ENCODE assay signal across 8 cellular contexts in the genomic region with DNA sequence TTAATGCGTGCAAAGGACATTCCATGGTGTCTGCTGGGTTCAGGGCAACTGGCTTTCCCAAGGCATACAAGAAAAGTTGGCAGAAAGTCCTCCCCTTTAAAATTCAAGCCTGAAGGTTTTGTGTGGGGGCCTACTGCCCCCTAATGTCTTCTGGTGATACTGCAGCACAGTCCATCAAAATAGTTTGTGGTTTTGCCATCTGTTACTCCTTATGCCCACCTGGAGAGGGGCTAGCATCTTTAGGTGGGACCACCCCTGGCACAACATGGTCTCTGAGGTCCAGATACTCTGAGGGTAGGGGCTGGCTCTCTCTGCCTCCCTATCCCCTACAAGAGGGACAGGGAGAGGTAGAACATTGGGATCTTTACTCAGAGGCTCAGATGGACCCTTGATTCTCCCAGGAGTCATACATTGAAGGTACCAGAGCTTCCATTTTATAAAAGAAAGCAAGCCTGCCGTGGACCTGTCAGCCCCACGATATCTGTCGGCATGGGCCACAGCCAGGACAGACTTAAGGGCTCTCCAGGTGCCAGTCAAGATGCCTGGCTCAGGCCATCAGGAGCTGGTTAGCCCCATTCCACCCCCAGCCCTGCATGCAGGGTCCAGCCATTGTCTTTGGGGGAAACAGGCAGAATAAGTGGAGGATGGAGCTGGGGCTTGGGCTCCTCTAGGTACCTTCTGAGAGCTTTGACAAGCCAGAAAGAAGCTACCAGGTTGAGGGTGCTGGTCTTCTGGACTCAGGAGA. TPM values are rescaled to one million over a fixed set of nuclear protein-coding genes. Genes with fewer than 3 reads are reported as not detected.
DNase-seq lines count a peak whose midpoint lies in the region; ATAC-seq and TF ChIP-seq lines count a peak whose summit lies in the region.

No MANE protein-coding gene starts in this region.

- intact Hi-C loops in PC-3 (cut with micrococcal nuclease) (loop anchor here (2.0 kb wide), 2 partner anchors 29 to 135 kb away; no protein-coding TSS in a partner anchor), heart left ventricle (cut with DNase I) (loop anchor here (1.0 to 10.0 kb wide), 14 partner anchors 135 to 1485 kb away; partner anchors contain the start of genes NFATC3 (in 2 of the 10), RANBP10 (in 2 of the 10), TSNAXIP1 (in 2 of the 10) and DPEP2 (in 1 of the 10))

- WGBS in heart left ventricle, 4 donors = 45 to 67% (median 60%) methylated on average over 1 to 4 of the region's 4 CpGs

- no peaks in the 10 kb centered on the region for H3K9me3 Mint-ChIP-seq in activated naive CD8-positive, alpha-beta T cell (ENCODE audit: low read depth)

- H3K27ac Mint-ChIP-seq in activated naive CD8-positive, alpha-beta T cell = peak overlapping the region; percentile 73

- no peaks in the 10 kb centered on the region for H3K36me3 Mint-ChIP-seq in activated naive CD8-positive, alpha-beta T cell

- peaks cover 51% of the 10 kb centered on the region for H3K4me1 Mint-ChIP-seq in activated naive CD8-positive, alpha-beta T cell (ENCODE audit: low read depth)

- no peaks in the 10 kb centered on the region for H3F3A ChIP-seq in PC-3 (ENCODE audit: low read length, unreplicated experiment)

- H3K27me3 ChIP-seq in PC-3 (ENCODE audit: low read length) = no peaks in the 10 kb centered on the region
- H3K27me3 ChIP-seq in heart left ventricle = no peaks in the 10 kb centered on the region

- H3K27ac ChIP-seq in PC-3 (ENCODE audit: low read length) = no peak overlapping the region
- H3K27ac ChIP-seq in heart left ventricle = peak overlapping the region in 2 of 12 donors; percentile 4 to 14

- no peaks in the 10 kb centered on the region for H3K27me3 Mint-ChIP-seq in activated naive CD8-positive, alpha-beta T cell

- no peaks in the 10 kb centered on the region for H3K9me2 ChIP-seq in PC-3 (replicated peaks; ENCODE audit: low read length)

- POLR2A ChIA-PET in PC-3 (lab: Charles Lee; ENCODE audit: unreplicated experiment) = no interaction called here

- no peak for TF ChIP-seq POLR2A in heart left ventricle (IDR thresholded peaks at IDR 0.05)

- H3K36me3 ChIP-seq in PC-3 (ENCODE audit: low read depth, low read length) (peaks cover 30% of the 10 kb centered on the region), heart left ventricle (peaks cover 0 to 35% (median 15%) of the 10 kb centered on the region in 9 donors)

- no TSS peak for BruUV-seq in PC-3 (replicated peaks; lab: Mats Ljungman, UMichigan)

- H3K4me3 ChIP-seq in PC-3 (ENCODE audit: low read length) (no peak overlapping the region), heart left ventricle (no peak overlapping the region)

- H3K4me3 Mint-ChIP-seq in activated naive CD8-positive, alpha-beta T cell = no peak overlapping the region

- TF ChIP-seq CTCF in PC-3 (conservative IDR thresholded peaks at IDR 0.05; ENCODE audit: low read depth, low read length) = peak; percentile 81
- peak; percentile 80 to 94 (median 90) for TF ChIP-seq CTCF in heart left ventricle (IDR thresholded peaks at IDR 0.05)

- CTCF ChIA-PET in PC-3 (lab: Charles Lee) = no interaction called here

- peaks cover 23% of the 10 kb centered on the region for H4K20me1 ChIP-seq in PC-3 (ENCODE audit: low read length)

- DNase-seq in COLO668 (lab: John Stamatoyannopoulos, UW; ENCODE audit: unreplicated experiment) (peak; percentile 28), HCEC 1CT (peak; percentile 45), PC-3 (peak; percentile 64), heart left ventricle (peak in 2 of 5 donors; percentile 29 to 46), retina (peak; percentile 75), NCI-H146 (lab: John Stamatoyannopoulos, UW) (no peak)

- no peaks in the 10 kb centered on the region for H3K9me3 ChIP-seq in PC-3 (ENCODE audit: low read length)
- H3K9me3 ChIP-seq in heart left ventricle = no peaks in the 10 kb centered on the region

- no peak overlapping the region for H3K9ac ChIP-seq in PC-3 (ENCODE audit: low read length)

- H2AFZ ChIP-seq in PC-3 (ENCODE audit: low read length) = no peak overlapping the region

- H3K4me2 ChIP-seq in PC-3 (ENCODE audit: low read length) = no peak overlapping the region

- peaks cover 13% of the 10 kb centered on the region for H3K4me1 ChIP-seq in PC-3 (ENCODE audit: insufficient read depth, low read length)
- H3K4me1 ChIP-seq in heart left ventricle = peaks cover 0 to 30% (median 15%) of the 10 kb centered on the region in 12 donors

- H3K79me2 ChIP-seq in PC-3 (ENCODE audit: low read length) = peaks cover 34% of the 10 kb centered on the region

- ATAC-seq in PC-3 = no peak
- peak; percentile 11 to 55 (median 36) for ATAC-seq in heart left ventricle
- no peak for ATAC-seq in GM21526 (IDR thresholded peaks at IDR 0.05; ENCODE audit: low FRiP score, unreplicated experiment)

RNA-seq across cellular contexts. Expression of gene ESRP2, which starts 6.3 kb away (rescaled TPM):
- total RNA-seq in PC-3 (2014; rRNA removed) (46.9 and 48.1 TPM in 2 replicates), heart left ventricle (1 to 10 TPM in 2 of 9 donors, under 1 TPM in 6, not detected in 1; 0.15 to 1.9 (median 0.63) TPM)
- under 1 TPM; 0.30 to 0.33 TPM for polyA plus RNA-seq in heart left ventricle

RNA-seq across cellular contexts. Expression of gene PLA2G15, which starts 15.6 kb away (rescaled TPM):
- total RNA-seq in PC-3 (2014; rRNA removed) (16.4 and 16.8 TPM in 2 replicates), heart left ventricle (10 to 100 TPM; 27.3 to 68.0 (median 45.4) TPM)
- polyA plus RNA-seq in heart left ventricle = 10 to 100 TPM; 25.8 to 66.6 TPM

RNA-seq across cellular contexts. Expression of gene SLC7A6, which starts 34.7 kb away (rescaled TPM):
- total RNA-seq in PC-3 (2014; rRNA removed) (22.2 and 24.7 TPM in 2 replicates), heart left ventricle (10 to 100 TPM; 32.7 to 76.0 (median 45.1) TPM)
- polyA plus RNA-seq in heart left ventricle = 10 to 100 TPM; 45.6 to 50.5 TPM

Comparison
In these comparisons a context has a peak if more than half of its experiments do, and no peak if none do; other contexts are left out.
1. ATAC-seq: peak in heart left ventricle (4 of 4); none in PC-3 (single experiment) and GM21526 (single experiment).
2. RNA of gene ESRP2, which starts 6.3 kb away (total RNA-seq): 46.9 to 48.1 TPM in PC-3; 0.15 to 1.9 TPM in heart left ventricle; every median in the first group is over 10 times any median in the second.